30 cellular contexts compared by ENCODE assay signal in genomic region chr2:122481717-122482116, GRCh38.
A peak's percentile ranks its signal among the peaks of the same experiment; 100 is the strongest.
DNase-seq lines count a peak whose midpoint lies in the region; ATAC-seq and TF ChIP-seq lines count a peak whose summit lies in the region.
"Had no signal": no experiment of that assay in that cellular context is flagged by ENCODE, and none has a peak within 500 bp of the region (broad histone marks: within the 10 kb centered on the region; RNA-seq: fewer than 3 reads in every experiment).

No MANE protein-coding gene starts in this region.

- H3K36me3 ChIP-seq in PC-3 (ENCODE audit: low read depth, low read length) (no peaks in the 10 kb centered on the region), spleen (no peaks in the 10 kb centered on the region)
- H3K36me3 ChIP-seq: heart right ventricle, left ventricle myocardium inferior, Peyer's patch, SJCRH30 had no signal

- H4K20me1 ChIP-seq in PC-3 (ENCODE audit: low read length), result no peaks in the 10 kb centered on the region

- no peaks in the 10 kb centered on the region for H3K27me3 ChIP-seq in PC-3 (ENCODE audit: low read length)
- H3K27me3 ChIP-seq in spleen (replicated peaks in 1 of 7), result no peaks in the 10 kb centered on the region
- H3K27me3 ChIP-seq: heart right ventricle, Peyer's patch, SJCRH30 had no signal

- no peak overlapping the region for H3K9ac ChIP-seq in PC-3 (ENCODE audit: low read length)

- no peak overlapping the region for H3K4me3 ChIP-seq in PC-3 (ENCODE audit: low read length)
- no peak overlapping the region for H3K4me3 ChIP-seq in spleen
- H3K4me3 ChIP-seq: heart right ventricle, left ventricle myocardium inferior, Peyer's patch, SJCRH30 had no signal

- ATAC-seq in HG02763 (IDR thresholded peaks at IDR 0.05; ENCODE audit: unreplicated experiment) (peak; percentile 58), PC-3 (no peak)
- ATAC-seq in effector memory CD8-positive, alpha-beta T cell (replicated peaks), result no peak
- ATAC-seq: activated CD4-positive, CD25-positive, alpha-beta regulatory T cell treated with anti-CD3 and anti-CD28 coated beads, Interleukin-2, amount 50 U/mL, for 24 hours; heart right ventricle; natural killer cell; T-cell had no signal

- POLR2A ChIA-PET in PC-3 (lab: Charles Lee; ENCODE audit: unreplicated experiment), result no interaction called here
- POLR2A ChIA-PET in activated CD4-positive, alpha-beta memory T cell treated with anti-CD3 and anti-CD28 coated beads for 36 hours (lab: Charles Lee), result no interaction called here

- H3K9me2 ChIP-seq in PC-3 (replicated peaks; ENCODE audit: low read length), result no peaks in the 10 kb centered on the region

- no peaks in the 10 kb centered on the region for H3K79me2 ChIP-seq in PC-3 (ENCODE audit: low read length)

- no peak overlapping the region for H3K4me3 Mint-ChIP-seq in activated CD4-positive, alpha-beta memory T cell treated with anti-CD3 and anti-CD28 coated beads for 36 hours
- H3K4me3 Mint-ChIP-seq in effector memory CD8-positive, alpha-beta T cell, result no peak overlapping the region
- H3K4me3 Mint-ChIP-seq: activated CD4-positive, alpha-beta memory T cell treated with anti-CD3 and anti-CD28 coated beads, Interleukin-2, amount 10 ng/mL, durations not matched to agents 7 days and 5 days; activated naive CD8-positive, alpha-beta T cell treated with anti-CD3 and anti-CD28 coated beads for 36 hours; CD14-positive monocyte; immature natural killer cell; mesothelial cell of epicardium; natural killer cell; T-cell had no signal

- peaks cover 2% of the 10 kb centered on the region for H3K9me3 Mint-ChIP-seq in activated CD4-positive, alpha-beta memory T cell treated with anti-CD3 and anti-CD28 coated beads for 36 hours
- peaks cover 8 to 17% of the 10 kb centered on the region in 2 donors for H3K9me3 Mint-ChIP-seq in effector memory CD8-positive, alpha-beta T cell
- H3K9me3 Mint-ChIP-seq: activated CD4-positive, alpha-beta memory T cell treated with anti-CD3 and anti-CD28 coated beads, Interleukin-2, amount 10 ng/mL, durations not matched to agents 7 days and 5 days; activated naive CD8-positive, alpha-beta T cell treated with anti-CD3 and anti-CD28 coated beads for 36 hours had no signal

- no TSS peak for BruUV-seq in PC-3 (replicated peaks; lab: Mats Ljungman, UMichigan)

- H2AFZ ChIP-seq in PC-3 (ENCODE audit: low read length), result no peak overlapping the region

- H3K27ac ChIP-seq in PC-3 (ENCODE audit: low read length) (no peak overlapping the region), spleen (no peak overlapping the region)
- H3K27ac ChIP-seq: heart right ventricle, left ventricle myocardium inferior, Peyer's patch, SJCRH30 had no signal

- DNase-seq in Daoy (ENCODE audit: low read depth) (peak; percentile 6), PC-3 (peak; percentile 3), iPS-NIHi7 (ENCODE audit: extremely low spot score) (peak; percentile 18), COLO829 (ENCODE audit: low spot score) (no peak), spleen (no peak)
- DNase-seq in activated CD4-positive, alpha-beta memory T cell treated with anti-CD3 and anti-CD28 coated beads for 36 hours, result no peak
- DNase-seq in effector memory CD8-positive, alpha-beta T cell, result no peak
- DNase-seq: ACHN; activated CD4-positive, alpha-beta memory T cell treated with anti-CD3 and anti-CD28 coated beads, Interleukin-2, amount 10 ng/mL, durations not matched to agents 7 days and 5 days; activated naive CD8-positive, alpha-beta T cell treated with anti-CD3 and anti-CD28 coated beads for 36 hours; effector CD4-positive, alpha-beta T cell; EL; erythroblast; foreskin fibroblast; heart right ventricle; immature natural killer cell; left ventricle myocardium inferior; natural killer cell; NCI-H510A treated with DMSO at 0.1 percent for 48 hours; NK-92 treated with Interleukin-12 subunit alpha and Interleukin-12 subunit beta, amount 100 ng/mL, for 24 hours; Peyer's patch; retina; SJCRH30; stimulated activated CD4-positive, alpha-beta T cell treated with anti-CD3 and anti-CD28 coated beads, Interleukin-4, amount 100 ng/mL, for 1 hour; stimulated activated naive CD4-positive, alpha-beta T cell; T-cell had no signal

- no peaks in the 10 kb centered on the region for H3F3A ChIP-seq in PC-3 (ENCODE audit: low read length, unreplicated experiment)

- H3K4me1 ChIP-seq in PC-3 (ENCODE audit: insufficient read depth, low read length) (no peaks in the 10 kb centered on the region), spleen (no peaks in the 10 kb centered on the region)
- H3K4me1 ChIP-seq: heart right ventricle, left ventricle myocardium inferior, Peyer's patch, SJCRH30 had no signal

- H3K4me1 Mint-ChIP-seq in activated CD4-positive, alpha-beta memory T cell treated with anti-CD3 and anti-CD28 coated beads for 36 hours (ENCODE audit: low read depth), result no peaks in the 10 kb centered on the region
- H3K4me1 Mint-ChIP-seq in effector memory CD8-positive, alpha-beta T cell (ENCODE audit: low read depth in 2 of 2), result no peaks in the 10 kb centered on the region
- H3K4me1 Mint-ChIP-seq: activated CD4-positive, alpha-beta memory T cell treated with anti-CD3 and anti-CD28 coated beads, Interleukin-2, amount 10 ng/mL, durations not matched to agents 7 days and 5 days; activated naive CD8-positive, alpha-beta T cell treated with anti-CD3 and anti-CD28 coated beads for 36 hours; CD14-positive monocyte; immature natural killer cell; natural killer cell; T-cell had no signal

- no peaks in the 10 kb centered on the region for H3K9me3 ChIP-seq in PC-3 (ENCODE audit: low read length)
- H3K9me3 ChIP-seq in spleen, result no peaks in the 10 kb centered on the region
- H3K9me3 ChIP-seq: heart right ventricle, left ventricle myocardium inferior, Peyer's patch, SJCRH30 had no signal

- no peak for TF ChIP-seq POLR2A in spleen (IDR thresholded peaks at IDR 0.05)

- no peaks in the 10 kb centered on the region for H3K27me3 Mint-ChIP-seq in activated CD4-positive, alpha-beta memory T cell treated with anti-CD3 and anti-CD28 coated beads for 36 hours
- no peaks in the 10 kb centered on the region for H3K27me3 Mint-ChIP-seq in effector memory CD8-positive, alpha-beta T cell
- H3K27me3 Mint-ChIP-seq: activated CD4-positive, alpha-beta memory T cell treated with anti-CD3 and anti-CD28 coated beads, Interleukin-2, amount 10 ng/mL, durations not matched to agents 7 days and 5 days; activated naive CD8-positive, alpha-beta T cell treated with anti-CD3 and anti-CD28 coated beads for 36 hours; T-cell had no signal

- intact Hi-C loops in PC-3 (cut with micrococcal nuclease), result no loop called here
- intact Hi-C loops in activated CD4-positive, alpha-beta memory T cell treated with anti-CD3 and anti-CD28 coated beads for 36 hours (cut with micrococcal nuclease), result no loop called here
- intact Hi-C loops in spleen (cut with DNase I; ENCODE audit: low total_unique reads), result no loop called here

- H3K36me3 Mint-ChIP-seq in activated CD4-positive, alpha-beta memory T cell treated with anti-CD3 and anti-CD28 coated beads for 36 hours, result no peaks in the 10 kb centered on the region
- no peaks in the 10 kb centered on the region for H3K36me3 Mint-ChIP-seq in effector memory CD8-positive, alpha-beta T cell (ENCODE audit: insufficient read depth)
- H3K36me3 Mint-ChIP-seq: activated naive CD8-positive, alpha-beta T cell treated with anti-CD3 and anti-CD28 coated beads for 36 hours; CD14-positive monocyte; immature natural killer cell; mesothelial cell of epicardium; natural killer cell; T-cell had no signal

- H3K27ac Mint-ChIP-seq in activated CD4-positive, alpha-beta memory T cell treated with anti-CD3 and anti-CD28 coated beads for 36 hours, result no peak overlapping the region
- no peak overlapping the region for H3K27ac Mint-ChIP-seq in effector memory CD8-positive, alpha-beta T cell
- H3K27ac Mint-ChIP-seq: activated CD4-positive, alpha-beta memory T cell treated with anti-CD3 and anti-CD28 coated beads, Interleukin-2, amount 10 ng/mL, durations not matched to agents 7 days and 5 days; activated naive CD8-positive, alpha-beta T cell treated with anti-CD3 and anti-CD28 coated beads for 36 hours; CD14-positive monocyte; immature natural killer cell; mesothelial cell of epicardium; natural killer cell; T-cell had no signal

- TF ChIP-seq CTCF in PC-3 (conservative IDR thresholded peaks at IDR 0.05; ENCODE audit: low read depth, low read length), result no peak
- no peak for TF ChIP-seq CTCF in spleen (IDR thresholded peaks at IDR 0.05 in 8 of 11, conservative IDR thresholded peaks at IDR 0.05 in 3 of 11)

- CTCF ChIA-PET in PC-3 (lab: Charles Lee), result no interaction called here
- CTCF ChIA-PET in activated CD4-positive, alpha-beta memory T cell treated with anti-CD3 and anti-CD28 coated beads for 36 hours (lab: Charles Lee), result interaction anchor here (0.9 kb wide), 1 partner anchor 9 kb away, joined by 3 read pairs; no protein-coding TSS in a partner anchor

- H3K4me2 ChIP-seq in PC-3 (ENCODE audit: low read length), result no peak overlapping the region

Comparison
In these comparisons a context has a peak if more than half of its experiments do, and no peak if none do; other contexts are left out.
1. DNase-seq: peak in Daoy (single experiment), PC-3 (single experiment) and iPS-NIHi7 (single experiment); none in activated CD4-positive, alpha-beta memory T cell treated with anti-CD3 and anti-CD28 coated beads for 36 hours (single experiment), effector memory CD8-positive, alpha-beta T cell (0 of 3), COLO829 (single experiment) and spleen (single experiment).